In the genomic region with DNA sequence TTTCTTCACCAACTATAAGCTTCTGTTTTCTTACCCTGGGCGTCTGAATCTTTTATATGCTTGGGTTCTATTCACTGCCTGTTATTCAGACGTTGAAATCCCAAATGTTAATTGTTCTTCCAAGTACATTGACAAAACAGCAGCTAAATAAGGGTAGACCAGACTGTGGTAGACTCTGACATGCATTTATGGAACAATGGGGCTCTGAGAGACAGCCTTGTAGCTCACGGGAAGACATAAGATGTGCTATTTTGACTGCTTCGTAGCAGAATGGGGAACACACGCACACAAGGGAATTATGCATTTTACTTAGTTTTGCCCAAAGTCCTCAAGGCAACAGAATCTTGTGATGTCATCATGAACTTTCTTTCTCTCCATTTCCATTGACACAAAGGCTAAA, we compare ENCODE assay signal across 26 cellular contexts.
DNase-seq lines count a peak whose midpoint lies in the region; FAIRE-seq and TF ChIP-seq lines count a peak whose summit lies in the region.
"Had no signal": no experiment of that assay in that cellular context is flagged by ENCODE, and none has a peak within 500 bp of the region (broad histone marks: within the 10 kb centered on the region; RNA-seq: fewer than 3 reads in every experiment).

No MANE protein-coding gene starts in this region.

- H3K27me3 ChIP-seq in GM23248 (replicated peaks; ENCODE audit: insufficient read depth) (no peaks in the 10 kb centered on the region), neuron (ENCODE audit: insufficient read depth, low read length) (no peaks in the 10 kb centered on the region)

- H3K36me3 Mint-ChIP-seq in osteocyte (ENCODE audit: unreplicated experiment) = peaks cover 2% of the 10 kb centered on the region

- H3K27ac Mint-ChIP-seq in osteocyte (ENCODE audit: unreplicated experiment) = no peak overlapping the region
- H3K27ac Mint-ChIP-seq: CD8-positive, alpha-beta memory T cell had no signal

- peaks cover 3% of the 10 kb centered on the region for H3K9me3 Mint-ChIP-seq in osteocyte (ENCODE audit: unreplicated experiment)
- H3K9me3 Mint-ChIP-seq: CD8-positive, alpha-beta memory T cell had no signal

- 59 to 62% methylated on average over 5 of the region's 5 CpGs for WGBS in GM23248 (ENCODE audit: low coverage in 1 of 2, low lambda C conversion rate in 2 of 2, missing lambda C conversion rate in 2 of 2), 2 experiments

- H3K79me2 ChIP-seq in GM23248 (ENCODE audit: insufficient read depth) = no peaks in the 10 kb centered on the region

- FAIRE-seq in kidney (lab: Jason Lieb, UNC) = no peak
- FAIRE-seq: A549, GM12892, HTR-8/SVneo had no signal

- intact Hi-C loops in kidney (cut with DNase I) = no loop called here

- H3K4me3 Mint-ChIP-seq in osteocyte (ENCODE audit: unreplicated experiment) = no peak overlapping the region
- H3K4me3 Mint-ChIP-seq: CD8-positive, alpha-beta memory T cell had no signal

- H3K4me2 ChIP-seq in GM23248 (ENCODE audit: unreplicated experiment) = no peak overlapping the region
- H3K4me2 ChIP-seq: A549, SK-N-SH had no signal

- H3K9ac ChIP-seq in GM23248 (no peak overlapping the region), kidney (ENCODE audit: low read length in 2 of 2) (no peak overlapping the region)
- H3K9ac ChIP-seq: SK-N-SH had no signal

- no peaks in the 10 kb centered on the region for H3K4me1 ChIP-seq in GM23248 (ENCODE audit: insufficient read depth)
- peaks cover 6 to 13% of the 10 kb centered on the region in 2 donors for H3K4me1 ChIP-seq in kidney (ENCODE audit: control insufficient read depth in 1 of 2, insufficient read depth in 1 of 2, low read depth in 1 of 2, low read length in 2 of 2)
- H3K4me1 ChIP-seq in neuron (ENCODE audit: insufficient read depth, low read length) = peaks cover 40% of the 10 kb centered on the region

- peaks cover 12% of the 10 kb centered on the region for H3K4me1 Mint-ChIP-seq in osteocyte (ENCODE audit: unreplicated experiment)

- H3K4me3 ChIP-seq in GM23248 = no peak overlapping the region
- peak overlapping the region; percentile 46 to 51 for H3K4me3 ChIP-seq in kidney (ENCODE audit: low read length in 2 of 2)
- peak overlapping the region; percentile 0 for H3K4me3 ChIP-seq in neuron (ENCODE audit: low read length)
- H3K4me3 ChIP-seq: A549 had no signal

- no peaks in the 10 kb centered on the region for H3F3A ChIP-seq in GM23248 (ENCODE audit: insufficient read depth)

- DNase-seq in GM23248 = peak; percentile 1
- DNase-seq in SK-MEL-5 (ENCODE audit: low read depth, low spot score) = peak; percentile 22
- DNase-seq in kidney = no peak
- no peak for DNase-seq in NCI-H1930 (lab: John Stamatoyannopoulos, UW)
- no peak for DNase-seq in GOT3 (lab: John Stamatoyannopoulos, UW)
- DNase-seq in osteocyte (ENCODE audit: extremely low spot score, unreplicated experiment) = no peak
- DNase-seq in HCEC 1CT = no peak
- DNase-seq: AML-193; CD8-positive, alpha-beta memory T cell; GF-D8; H7; KBM-7; MV-4-11; NCI-H1105; NCI-H1436 treated with DMSO at 0.1 percent for 48 hours; NCI-H2029; NCI-H226; NCI-H510A; NCI-H69; SIG-M5; SK-N-SH had no signal

- no peaks in the 10 kb centered on the region for H3K9me3 ChIP-seq in GM23248 (ENCODE audit: low read depth)
- H3K9me3 ChIP-seq in kidney (ENCODE audit: control insufficient read depth in 1 of 2, low read length in 2 of 2) = no peaks in the 10 kb centered on the region
- H3K9me3 ChIP-seq in neuron (ENCODE audit: low read length) = no peaks in the 10 kb centered on the region
- H3K9me3 ChIP-seq: A549, SK-N-SH had no signal

- 0 out of 2 replicates have a peak, but pooled peaks cover 4% of the 10 kb centered on the region for H3K9me2 ChIP-seq in GM23248 (ENCODE audit: insufficient read depth)
- H3K9me2 ChIP-seq: SK-N-SH had no signal

- H2AFZ ChIP-seq in GM23248 (no peak overlapping the region), neuron (ENCODE audit: low read depth, low read length) (no peak overlapping the region)

- TF ChIP-seq CTCF in kidney (IDR thresholded peaks at IDR 0.05; ENCODE audit: borderline replicate concordance, extremely low read depth, insufficient read depth) = no peak
- TF ChIP-seq CTCF in osteocyte (IDR thresholded peaks at IDR 0.05) = no peak

- in situ Hi-C loops in GM23248 (cut with MboI) = no loop called here
- in situ Hi-C loops in SK-MEL-5 (cut with HindIII; ENCODE audit: low pct_unique_long_range_greater_than_20kb, low sequenced_read_pairs) = no loop called here

- peaks cover 2% of the 10 kb centered on the region for H3K27me3 Mint-ChIP-seq in osteocyte (ENCODE audit: unreplicated experiment)
- H3K27me3 Mint-ChIP-seq: CD8-positive, alpha-beta memory T cell had no signal

- H4K20me1 ChIP-seq in GM23248 (ENCODE audit: insufficient read depth) = no peaks in the 10 kb centered on the region

- H3K36me3 ChIP-seq in GM23248 (ENCODE audit: low read depth) (no peaks in the 10 kb centered on the region), kidney (ENCODE audit: control insufficient read depth in 1 of 2, insufficient read depth in 2 of 2, low read length in 2 of 2) (no peaks in the 10 kb centered on the region), neuron (ENCODE audit: insufficient read depth, low read length) (no peaks in the 10 kb centered on the region)

- no peak overlapping the region for H3K27ac ChIP-seq in GM23248
- H3K27ac ChIP-seq in kidney (ENCODE audit: low read depth in 2 of 2, low read length in 2 of 2) = peak overlapping the region in 1 of 2 donors; percentile 66
- H3K27ac ChIP-seq: A549, C4-2B had no signal

Comparison
In these comparisons a context has a peak if more than half of its experiments do, and no peak if none do; other contexts are left out.
1. DNase-seq: peak in GM23248 (single experiment) and SK-MEL-5 (single experiment); none in kidney (single experiment), NCI-H1930 (0 of 2), GOT3 (single experiment), osteocyte (single experiment) and HCEC 1CT (single experiment).